11 cellular contexts compared by ENCODE assay signal in the genomic region with DNA sequence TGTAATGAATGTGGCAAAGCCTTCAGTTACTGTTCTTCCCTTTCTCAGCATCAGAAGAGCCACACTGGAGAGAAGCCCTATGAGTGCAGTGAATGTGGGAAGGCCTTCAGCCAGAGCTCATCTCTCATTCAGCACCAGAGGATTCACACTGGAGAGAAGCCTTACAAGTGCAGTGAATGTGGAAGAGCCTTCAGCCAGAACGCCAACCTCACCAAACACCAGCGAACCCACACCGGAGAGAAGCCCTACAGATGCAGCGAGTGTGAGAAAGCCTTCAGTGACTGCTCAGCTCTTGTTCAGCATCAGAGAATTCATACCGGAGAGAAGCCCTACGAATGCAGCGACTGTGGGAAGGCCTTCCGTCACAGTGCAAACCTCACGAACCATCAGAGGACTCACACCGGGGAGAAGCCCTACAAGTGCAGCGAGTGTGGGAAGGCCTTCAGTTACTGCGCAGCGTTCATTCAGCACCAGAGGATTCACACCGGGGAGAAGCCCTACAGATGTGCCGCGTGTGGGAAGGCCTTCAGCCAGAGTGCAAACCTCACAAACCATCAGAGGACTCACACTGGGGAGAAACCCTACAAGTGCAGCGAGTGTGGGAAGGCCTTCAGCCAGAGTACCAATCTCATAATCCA. TPM values are rescaled to one million over a fixed set of nuclear protein-coding genes. Genes with fewer than 3 reads are reported as not detected.
DNase-seq lines count a peak whose midpoint lies in the region; ATAC-seq and TF ChIP-seq lines count a peak whose summit lies in the region.
"Had no signal": no experiment of that assay in that cellular context is flagged by ENCODE, and none has a peak within 500 bp of the region (broad histone marks: within the 10 kb centered on the region; RNA-seq: fewer than 3 reads in every experiment).

No MANE protein-coding gene starts in this region.

- H3K27me3 Mint-ChIP-seq in memory B cell (no peaks in the 10 kb centered on the region), T-cell (no peaks in the 10 kb centered on the region)

- H3K4me3 ChIP-seq in AG04450 (ENCODE audit: low read depth, low read length): no peak overlapping the region
- H3K4me3 ChIP-seq: SJSA1 had no signal

- CTCF ChIA-PET in AG04450 (lab: Charles Lee): no interaction called here
- CTCF ChIA-PET in T-cell (lab: Charles Lee): no interaction called here

- peaks cover 41% of the 10 kb centered on the region for H3K9me3 ChIP-seq in AG04450 (ENCODE audit: control insufficient read depth, insufficient read depth, low read length)

- TF ChIP-seq CTCF in AG04450 (IDR thresholded peaks at IDR 0.05; ENCODE audit: low read depth, low read length): no peak

- peaks cover 44% of the 10 kb centered on the region for H3K36me3 Mint-ChIP-seq in memory B cell
- peaks cover 71% of the 10 kb centered on the region for H3K36me3 Mint-ChIP-seq in T-cell

- H3K27ac Mint-ChIP-seq in memory B cell (peak overlapping the region; percentile 78), T-cell (no peak overlapping the region)

- H3K27ac ChIP-seq in AG04450 (ENCODE audit: low read depth, low read length): peak overlapping the region; percentile 39
- H3K27ac ChIP-seq: SJSA1 had no signal

- POLR2A ChIA-PET in AG04450 (lab: Yijun Ruan, JAX) (interaction anchor here (0.7 to 2.2 kb wide), 4 partner anchors 11 to 454 kb away, joined by 3 to 8 read pairs (median 5); partner anchors contain the start of genes SLC2A8 and ZNF79), T-cell (lab: Charles Lee) (no interaction called here)

- no peak for DNase-seq in AG04450 (ENCODE audit: low read depth, low spot score)
- peak; percentile 43 for DNase-seq in ELF-1 (ENCODE audit: low read depth, low spot score)
- DNase-seq in memory B cell (ENCODE audit: low spot score in 2 of 2): no peak
- no peak for DNase-seq in GM03348 (ENCODE audit: low spot score)
- DNase-seq in T-cell: no peak
- no peak for DNase-seq in germinal center (ENCODE audit: low spot score)
- DNase-seq in DMS114 treated with DMSO at 0.1 percent for 48 hours (lab: John Stamatoyannopoulos, UW; ENCODE audit: unreplicated experiment): no peak
- DNase-seq: DND-41, Kasumi-1 had no signal

- no peaks in the 10 kb centered on the region for H3K27me3 ChIP-seq in AG04450 (ENCODE audit: control insufficient read depth, insufficient read depth, low read length)
- H3K27me3 ChIP-seq: SJSA1 had no signal

- no peak overlapping the region for H3K4me3 Mint-ChIP-seq in memory B cell
- no peak overlapping the region for H3K4me3 Mint-ChIP-seq in T-cell

- ATAC-seq in SK-N-SH treated with all-trans-retinoic acid at 6 μM for 48 hours (peak; percentile 20), memory B cell (ENCODE audit: low read depth) (no peak), T-cell (replicated peaks in 1 of 4) (no peak)

- peaks cover 5% of the 10 kb centered on the region for H3K4me1 Mint-ChIP-seq in memory B cell
- peaks cover 14 to 21% (median 20%) of the 10 kb centered on the region in 3 donors for H3K4me1 Mint-ChIP-seq in T-cell

- H3K9me3 Mint-ChIP-seq in memory B cell (no peaks in the 10 kb centered on the region), T-cell (no peaks in the 10 kb centered on the region)

TF ChIP-seq in SK-N-SH treated with all-trans-retinoic acid at 6 μM for 48 hours, 23 proteins besides CTCF, POLR2A, EP300 and RAD21:
- no peak for TF ChIP-seq ARNTL (CRISPR knock-in tag; IDR thresholded peaks at IDR 0.05; ENCODE audit: borderline replicate concordance, low read depth)
- TF ChIP-seq ZFP30 (CRISPR knock-in tag; IDR thresholded peaks at IDR 0.05): no peak
- no peak for TF ChIP-seq ISL1 (CRISPR knock-in tag; IDR thresholded peaks at IDR 0.05)
- no peak for TF ChIP-seq ZFP3 (CRISPR knock-in tag; IDR thresholded peaks at IDR 0.05)
- TF ChIP-seq, protein P1, sequence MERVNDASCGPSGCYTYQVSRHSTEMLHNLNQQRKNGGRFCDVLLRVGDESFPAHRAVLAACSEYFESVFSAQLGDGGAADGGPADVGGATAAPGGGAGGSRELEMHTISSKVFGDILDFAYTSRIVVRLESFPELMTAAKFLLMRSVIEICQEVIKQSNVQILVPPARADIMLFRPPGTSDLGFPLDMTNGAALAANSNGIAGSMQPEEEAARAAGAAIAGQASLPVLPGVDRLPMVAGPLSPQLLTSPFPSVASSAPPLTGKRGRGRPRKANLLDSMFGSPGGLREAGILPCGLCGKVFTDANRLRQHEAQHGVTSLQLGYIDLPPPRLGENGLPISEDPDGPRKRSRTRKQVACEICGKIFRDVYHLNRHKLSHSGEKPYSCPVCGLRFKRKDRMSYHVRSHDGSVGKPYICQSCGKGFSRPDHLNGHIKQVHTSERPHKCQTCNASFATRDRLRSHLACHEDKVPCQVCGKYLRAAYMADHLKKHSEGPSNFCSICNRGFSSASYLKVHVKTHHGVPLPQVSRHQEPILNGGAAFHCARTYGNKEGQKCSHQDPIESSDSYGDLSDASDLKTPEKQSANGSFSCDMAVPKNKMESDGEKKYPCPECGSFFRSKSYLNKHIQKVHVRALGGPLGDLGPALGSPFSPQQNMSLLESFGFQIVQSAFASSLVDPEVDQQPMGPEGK (CRISPR knock-in tag; IDR thresholded peaks at IDR 0.05; ENCODE audit: borderline replicate concordance): no peak
- TF ChIP-seq TSHZ2 (CRISPR knock-in tag; IDR thresholded peaks at IDR 0.05): no peak
- no peak for TF ChIP-seq BACH2 (CRISPR knock-in tag; IDR thresholded peaks at IDR 0.05; ENCODE audit: borderline replicate concordance)
- TF ChIP-seq CSDC2 (CRISPR knock-in tag; IDR thresholded peaks at IDR 0.05): no peak
- no peak for TF ChIP-seq GLIS3 (CRISPR knock-in tag; IDR thresholded peaks at IDR 0.05)
- TF ChIP-seq ESRRG (CRISPR knock-in tag; IDR thresholded peaks at IDR 0.05): no peak
- no peak for TF ChIP-seq OSR1 (CRISPR knock-in tag; IDR thresholded peaks at IDR 0.05)
- TF ChIP-seq SNAI2 (CRISPR knock-in tag; IDR thresholded peaks at IDR 0.05): no peak
- no peak for TF ChIP-seq ZNF70 (CRISPR knock-in tag; IDR thresholded peaks at IDR 0.05)
- TF ChIP-seq ZC3H10 (CRISPR knock-in tag; IDR thresholded peaks at IDR 0.05): no peak
- TF ChIP-seq TOX (CRISPR knock-in tag; IDR thresholded peaks at IDR 0.05; ENCODE audit: borderline replicate concordance): no peak
TF ChIP-seq in SK-N-SH treated with all-trans-retinoic acid at 6 μM for 48 hours: peak in this region for 0.

RNA-seq across cellular contexts. Expression of gene RPL12, which starts 6.8 kb away (rescaled TPM):
- 2,379 and 2,541 TPM in 2 replicates for polyA plus RNA-seq in AG04450 (2011; rRNA removed)
- polyA minus RNA-seq in AG04450 (2011; rRNA and poly(A)+ RNA removed): 720 and 1,006 TPM in 2 replicates
- total RNA-seq in T-cell: 1,000 to 10,000 TPM; 1,494 to 1,979 (median 1,776) TPM

RNA-seq across cellular contexts. Expression of gene LRSAM1, which starts 6.9 kb away (rescaled TPM):
- polyA plus RNA-seq in AG04450 (2011; rRNA removed): 3.4 and 4.8 TPM in 2 replicates
- polyA minus RNA-seq in AG04450 (2011; rRNA and poly(A)+ RNA removed): 4.9 and 5.7 TPM in 2 replicates
- 10 to 100 TPM; 17.9 to 30.3 (median 25.1) TPM for total RNA-seq in T-cell

RNA-seq across cellular contexts. Expression of gene ZNF79, which starts 20.2 kb away (rescaled TPM):
- polyA plus RNA-seq in AG04450 (2011; rRNA removed): 5.2 and 5.6 TPM in 2 replicates
- 19.7 and 21.1 TPM in 2 replicates for polyA minus RNA-seq in AG04450 (2011; rRNA and poly(A)+ RNA removed)
- 10 to 100 TPM in 3 of 5 donors, 1 to 10 TPM in 2; 7.2 to 20.2 (median 17.3) TPM for total RNA-seq in T-cell

RNA-seq across cellular contexts. Expression of gene SLC2A8, which starts 47.4 kb away (rescaled TPM):
- polyA plus RNA-seq in AG04450 (2011; rRNA removed): 5.4 and 6.3 TPM in 2 replicates
- 4.6 and 5.7 TPM in 2 replicates for polyA minus RNA-seq in AG04450 (2011; rRNA and poly(A)+ RNA removed)
- 1 to 10 TPM; 1.4 to 6.2 (median 2.6) TPM for total RNA-seq in T-cell
